In the genomic region with DNA sequence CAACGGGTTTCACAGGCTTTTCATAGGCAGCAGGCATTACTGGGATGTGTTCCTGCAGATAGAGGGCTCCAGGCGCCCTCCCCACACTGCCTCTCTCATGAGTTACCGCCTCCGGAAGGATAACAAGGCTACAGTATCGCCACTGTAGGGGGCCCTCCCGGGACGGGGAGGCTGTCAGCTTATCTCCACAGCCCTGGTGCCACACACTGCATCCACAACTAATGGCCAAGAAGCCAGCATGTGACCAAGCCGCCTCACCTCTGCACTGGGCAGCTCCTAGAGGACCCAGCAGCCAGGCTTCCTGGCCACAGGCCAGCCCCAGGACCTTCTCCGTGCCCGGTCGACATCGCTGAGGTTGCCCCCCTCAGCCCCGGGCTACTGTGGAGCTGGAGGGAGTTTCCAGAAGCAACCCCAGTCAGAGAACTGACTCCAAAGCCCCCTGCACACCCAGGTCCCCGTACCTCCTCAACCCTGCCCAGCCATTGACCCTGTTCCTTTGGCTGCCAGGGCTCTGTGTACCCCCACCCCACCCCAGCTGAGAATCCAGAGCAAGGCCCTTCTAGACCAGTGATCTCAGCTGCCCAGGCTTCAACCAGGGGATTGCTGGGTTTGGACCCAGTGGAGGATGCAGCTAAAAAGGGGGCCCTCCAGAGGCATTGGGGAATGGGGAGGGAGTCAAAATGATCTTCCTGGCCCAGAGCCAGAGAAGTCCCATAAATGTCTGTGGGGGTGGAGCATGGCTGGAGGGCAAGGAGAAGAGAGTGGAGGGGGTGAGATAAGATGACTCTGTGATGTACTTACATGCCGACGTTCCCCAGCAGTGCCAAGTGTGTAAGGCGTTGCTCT, we compare ENCODE assay signal across 1 cellular context.
TF ChIP-seq lines count a peak whose summit lies in the region.

No MANE protein-coding gene starts in this region.

TF ChIP-seq in K562, 482 proteins besides CTCF, POLR2A, EP300 and RAD21 (continued from another document and continues in another):
- TF ChIP-seq, protein P1, sequence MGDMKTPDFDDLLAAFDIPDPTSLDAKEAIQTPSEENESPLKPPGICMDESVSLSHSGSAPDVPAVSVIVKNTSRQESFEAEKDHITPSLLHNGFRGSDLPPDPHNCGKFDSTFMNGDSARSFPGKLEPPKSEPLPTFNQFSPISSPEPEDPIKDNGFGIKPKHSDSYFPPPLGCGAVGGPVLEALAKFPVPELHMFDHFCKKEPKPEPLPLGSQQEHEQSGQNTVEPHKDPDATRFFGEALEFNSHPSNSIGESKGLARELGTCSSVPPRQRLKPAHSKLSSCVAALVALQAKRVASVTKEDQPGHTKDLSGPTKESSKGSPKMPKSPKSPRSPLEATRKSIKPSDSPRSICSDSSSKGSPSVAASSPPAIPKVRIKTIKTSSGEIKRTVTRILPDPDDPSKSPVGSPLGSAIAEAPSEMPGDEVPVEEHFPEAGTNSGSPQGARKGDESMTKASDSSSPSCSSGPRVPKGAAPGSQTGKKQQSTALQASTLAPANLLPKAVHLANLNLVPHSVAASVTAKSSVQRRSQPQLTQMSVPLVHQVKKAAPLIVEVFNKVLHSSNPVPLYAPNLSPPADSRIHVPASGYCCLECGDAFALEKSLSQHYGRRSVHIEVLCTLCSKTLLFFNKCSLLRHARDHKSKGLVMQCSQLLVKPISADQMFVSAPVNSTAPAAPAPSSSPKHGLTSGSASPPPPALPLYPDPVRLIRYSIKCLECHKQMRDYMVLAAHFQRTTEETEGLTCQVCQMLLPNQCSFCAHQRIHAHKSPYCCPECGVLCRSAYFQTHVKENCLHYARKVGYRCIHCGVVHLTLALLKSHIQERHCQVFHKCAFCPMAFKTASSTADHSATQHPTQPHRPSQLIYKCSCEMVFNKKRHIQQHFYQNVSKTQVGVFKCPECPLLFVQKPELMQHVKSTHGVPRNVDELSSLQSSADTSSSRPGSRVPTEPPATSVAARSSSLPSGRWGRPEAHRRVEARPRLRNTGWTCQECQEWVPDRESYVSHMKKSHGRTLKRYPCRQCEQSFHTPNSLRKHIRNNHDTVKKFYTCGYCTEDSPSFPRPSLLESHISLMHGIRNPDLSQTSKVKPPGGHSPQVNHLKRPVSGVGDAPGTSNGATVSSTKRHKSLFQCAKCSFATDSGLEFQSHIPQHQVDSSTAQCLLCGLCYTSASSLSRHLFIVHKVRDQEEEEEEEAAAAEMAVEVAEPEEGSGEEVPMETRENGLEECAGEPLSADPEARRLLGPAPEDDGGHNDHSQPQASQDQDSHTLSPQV (IDR thresholded peaks at IDR 0.05), result peak; percentile 97
- TF ChIP-seq SLC30A9 (CRISPR knock-in tag; IDR thresholded peaks at IDR 0.05) (no peak), ZKSCAN3 (CRISPR knock-in tag; IDR thresholded peaks at IDR 0.05) (no peak), NCOA6 (IDR thresholded peaks at IDR 0.05) (no peak), C11orf30 (IDR thresholded peaks at IDR 0.05; ENCODE audit: low read depth) (no peak), NCOA4 (IDR thresholded peaks at IDR 0.05; ENCODE audit: partially characterized antibody) (no peak), ZNF717 (CRISPR knock-in tag; IDR thresholded peaks at IDR 0.05) (no peak), POLR2G (IDR thresholded peaks at IDR 0.05; ENCODE audit: low read depth, low read length) (peak; percentile 90), NFE2L1 (tag; IDR thresholded peaks at IDR 0.05; ENCODE audit: borderline replicate concordance, low read depth) (no peak), MYBL2 (IDR thresholded peaks at IDR 0.05; ENCODE audit: low read depth) (no peak), MYBL2 (CRISPR knock-in tag; IDR thresholded peaks at IDR 0.05; ENCODE audit: borderline replicate concordance) (no peak), BRD9 (IDR thresholded peaks at IDR 0.05; ENCODE audit: low read depth, partially characterized antibody) (peak; percentile 43), TEAD4 (IDR thresholded peaks at IDR 0.05; ENCODE audit: low read length) (peak; percentile 85), TEAD4 (CRISPR knock-in tag; IDR thresholded peaks at IDR 0.05; ENCODE audit: borderline replicate concordance) (no peak), ZNF586 (CRISPR knock-in tag; conservative IDR thresholded peaks at IDR 0.05) (no peak), TBL1XR1 (IDR thresholded peaks at IDR 0.05; ENCODE audit: low read length in 2 of 2) (peak; percentile 90), GATAD2A (IDR thresholded peaks at IDR 0.05) (peak; percentile 96), CREB1 (IDR thresholded peaks at IDR 0.05) (peak; percentile 73), CREB1 (CRISPR knock-in tag; IDR thresholded peaks at IDR 0.05) (peak; percentile 46; the same call in 1 of the 2 replicates)
- TF ChIP-seq, protein P2, sequence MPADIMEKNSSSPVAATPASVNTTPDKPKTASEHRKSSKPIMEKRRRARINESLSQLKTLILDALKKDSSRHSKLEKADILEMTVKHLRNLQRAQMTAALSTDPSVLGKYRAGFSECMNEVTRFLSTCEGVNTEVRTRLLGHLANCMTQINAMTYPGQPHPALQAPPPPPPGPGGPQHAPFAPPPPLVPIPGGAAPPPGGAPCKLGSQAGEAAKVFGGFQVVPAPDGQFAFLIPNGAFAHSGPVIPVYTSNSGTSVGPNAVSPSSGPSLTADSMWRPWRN (IDR thresholded peaks at IDR 0.05; ENCODE audit: low read depth), result no peak
- TF ChIP-seq, protein P3, sequence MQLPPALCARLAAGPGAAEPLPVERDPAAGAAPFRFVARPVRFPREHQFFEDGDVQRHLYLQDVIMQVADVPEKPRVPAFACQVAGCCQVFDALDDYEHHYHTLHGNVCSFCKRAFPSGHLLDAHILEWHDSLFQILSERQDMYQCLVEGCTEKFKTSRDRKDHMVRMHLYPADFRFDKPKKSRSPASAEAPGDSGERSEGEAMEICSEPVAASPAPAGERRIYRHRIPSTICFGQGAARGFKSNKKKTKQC (CRISPR knock-in tag; IDR thresholded peaks at IDR 0.05), result peak; percentile 40; the same call in 1 of the 2 replicates
- TF ChIP-seq, protein P4, sequence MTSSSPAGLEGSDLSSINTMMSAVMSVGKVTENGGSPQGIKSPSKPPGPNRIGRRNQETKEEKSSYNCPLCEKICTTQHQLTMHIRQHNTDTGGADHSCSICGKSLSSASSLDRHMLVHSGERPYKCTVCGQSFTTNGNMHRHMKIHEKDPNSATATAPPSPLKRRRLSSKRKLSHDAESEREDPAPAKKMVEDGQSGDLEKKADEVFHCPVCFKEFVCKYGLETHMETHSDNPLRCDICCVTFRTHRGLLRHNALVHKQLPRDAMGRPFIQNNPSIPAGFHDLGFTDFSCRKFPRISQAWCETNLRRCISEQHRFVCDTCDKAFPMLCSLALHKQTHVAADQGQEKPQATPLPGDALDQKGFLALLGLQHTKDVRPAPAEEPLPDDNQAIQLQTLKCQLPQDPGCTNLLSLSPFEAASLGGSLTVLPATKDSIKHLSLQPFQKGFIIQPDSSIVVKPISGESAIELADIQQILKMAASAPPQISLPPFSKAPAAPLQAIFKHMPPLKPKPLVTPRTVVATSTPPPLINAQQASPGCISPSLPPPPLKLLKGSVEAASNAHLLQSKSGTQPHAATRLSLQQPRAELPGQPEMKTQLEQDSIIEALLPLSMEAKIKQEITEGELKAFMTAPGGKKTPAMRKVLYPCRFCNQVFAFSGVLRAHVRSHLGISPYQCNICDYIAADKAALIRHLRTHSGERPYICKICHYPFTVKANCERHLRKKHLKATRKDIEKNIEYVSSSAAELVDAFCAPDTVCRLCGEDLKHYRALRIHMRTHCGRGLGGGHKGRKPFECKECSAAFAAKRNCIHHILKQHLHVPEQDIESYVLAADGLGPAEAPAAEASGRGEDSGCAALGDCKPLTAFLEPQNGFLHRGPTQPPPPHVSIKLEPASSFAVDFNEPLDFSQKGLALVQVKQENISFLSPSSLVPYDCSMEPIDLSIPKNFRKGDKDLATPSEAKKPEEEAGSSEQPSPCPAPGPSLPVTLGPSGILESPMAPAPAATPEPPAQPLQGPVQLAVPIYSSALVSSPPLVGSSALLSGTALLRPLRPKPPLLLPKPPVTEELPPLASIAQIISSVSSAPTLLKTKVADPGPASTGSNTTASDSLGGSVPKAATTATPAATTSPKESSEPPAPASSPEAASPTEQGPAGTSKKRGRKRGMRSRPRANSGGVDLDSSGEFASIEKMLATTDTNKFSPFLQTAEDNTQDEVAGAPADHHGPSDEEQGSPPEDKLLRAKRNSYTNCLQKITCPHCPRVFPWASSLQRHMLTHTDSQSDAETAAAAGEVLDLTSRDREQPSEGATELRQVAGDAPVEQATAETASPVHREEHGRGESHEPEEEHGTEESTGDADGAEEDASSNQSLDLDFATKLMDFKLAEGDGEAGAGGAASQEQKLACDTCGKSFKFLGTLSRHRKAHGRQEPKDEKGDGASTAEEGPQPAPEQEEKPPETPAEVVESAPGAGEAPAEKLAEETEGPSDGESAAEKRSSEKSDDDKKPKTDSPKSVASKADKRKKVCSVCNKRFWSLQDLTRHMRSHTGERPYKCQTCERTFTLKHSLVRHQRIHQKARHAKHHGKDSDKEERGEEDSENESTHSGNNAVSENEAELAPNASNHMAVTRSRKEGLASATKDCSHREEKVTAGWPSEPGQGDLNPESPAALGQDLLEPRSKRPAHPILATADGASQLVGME (CRISPR knock-in tag; IDR thresholded peaks at IDR 0.05), result peak; percentile 92
- TF ChIP-seq, protein P5, sequence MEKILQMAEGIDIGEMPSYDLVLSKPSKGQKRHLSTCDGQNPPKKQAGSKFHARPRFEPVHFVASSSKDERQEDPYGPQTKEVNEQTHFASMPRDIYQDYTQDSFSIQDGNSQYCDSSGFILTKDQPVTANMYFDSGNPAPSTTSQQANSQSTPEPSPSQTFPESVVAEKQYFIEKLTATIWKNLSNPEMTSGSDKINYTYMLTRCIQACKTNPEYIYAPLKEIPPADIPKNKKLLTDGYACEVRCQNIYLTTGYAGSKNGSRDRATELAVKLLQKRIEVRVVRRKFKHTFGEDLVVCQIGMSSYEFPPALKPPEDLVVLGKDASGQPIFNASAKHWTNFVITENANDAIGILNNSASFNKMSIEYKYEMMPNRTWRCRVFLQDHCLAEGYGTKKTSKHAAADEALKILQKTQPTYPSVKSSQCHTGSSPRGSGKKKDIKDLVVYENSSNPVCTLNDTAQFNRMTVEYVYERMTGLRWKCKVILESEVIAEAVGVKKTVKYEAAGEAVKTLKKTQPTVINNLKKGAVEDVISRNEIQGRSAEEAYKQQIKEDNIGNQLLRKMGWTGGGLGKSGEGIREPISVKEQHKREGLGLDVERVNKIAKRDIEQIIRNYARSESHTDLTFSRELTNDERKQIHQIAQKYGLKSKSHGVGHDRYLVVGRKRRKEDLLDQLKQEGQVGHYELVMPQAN (IDR thresholded peaks at IDR 0.05; ENCODE audit: borderline replicate concordance), result no peak
- TF ChIP-seq, protein P6, sequence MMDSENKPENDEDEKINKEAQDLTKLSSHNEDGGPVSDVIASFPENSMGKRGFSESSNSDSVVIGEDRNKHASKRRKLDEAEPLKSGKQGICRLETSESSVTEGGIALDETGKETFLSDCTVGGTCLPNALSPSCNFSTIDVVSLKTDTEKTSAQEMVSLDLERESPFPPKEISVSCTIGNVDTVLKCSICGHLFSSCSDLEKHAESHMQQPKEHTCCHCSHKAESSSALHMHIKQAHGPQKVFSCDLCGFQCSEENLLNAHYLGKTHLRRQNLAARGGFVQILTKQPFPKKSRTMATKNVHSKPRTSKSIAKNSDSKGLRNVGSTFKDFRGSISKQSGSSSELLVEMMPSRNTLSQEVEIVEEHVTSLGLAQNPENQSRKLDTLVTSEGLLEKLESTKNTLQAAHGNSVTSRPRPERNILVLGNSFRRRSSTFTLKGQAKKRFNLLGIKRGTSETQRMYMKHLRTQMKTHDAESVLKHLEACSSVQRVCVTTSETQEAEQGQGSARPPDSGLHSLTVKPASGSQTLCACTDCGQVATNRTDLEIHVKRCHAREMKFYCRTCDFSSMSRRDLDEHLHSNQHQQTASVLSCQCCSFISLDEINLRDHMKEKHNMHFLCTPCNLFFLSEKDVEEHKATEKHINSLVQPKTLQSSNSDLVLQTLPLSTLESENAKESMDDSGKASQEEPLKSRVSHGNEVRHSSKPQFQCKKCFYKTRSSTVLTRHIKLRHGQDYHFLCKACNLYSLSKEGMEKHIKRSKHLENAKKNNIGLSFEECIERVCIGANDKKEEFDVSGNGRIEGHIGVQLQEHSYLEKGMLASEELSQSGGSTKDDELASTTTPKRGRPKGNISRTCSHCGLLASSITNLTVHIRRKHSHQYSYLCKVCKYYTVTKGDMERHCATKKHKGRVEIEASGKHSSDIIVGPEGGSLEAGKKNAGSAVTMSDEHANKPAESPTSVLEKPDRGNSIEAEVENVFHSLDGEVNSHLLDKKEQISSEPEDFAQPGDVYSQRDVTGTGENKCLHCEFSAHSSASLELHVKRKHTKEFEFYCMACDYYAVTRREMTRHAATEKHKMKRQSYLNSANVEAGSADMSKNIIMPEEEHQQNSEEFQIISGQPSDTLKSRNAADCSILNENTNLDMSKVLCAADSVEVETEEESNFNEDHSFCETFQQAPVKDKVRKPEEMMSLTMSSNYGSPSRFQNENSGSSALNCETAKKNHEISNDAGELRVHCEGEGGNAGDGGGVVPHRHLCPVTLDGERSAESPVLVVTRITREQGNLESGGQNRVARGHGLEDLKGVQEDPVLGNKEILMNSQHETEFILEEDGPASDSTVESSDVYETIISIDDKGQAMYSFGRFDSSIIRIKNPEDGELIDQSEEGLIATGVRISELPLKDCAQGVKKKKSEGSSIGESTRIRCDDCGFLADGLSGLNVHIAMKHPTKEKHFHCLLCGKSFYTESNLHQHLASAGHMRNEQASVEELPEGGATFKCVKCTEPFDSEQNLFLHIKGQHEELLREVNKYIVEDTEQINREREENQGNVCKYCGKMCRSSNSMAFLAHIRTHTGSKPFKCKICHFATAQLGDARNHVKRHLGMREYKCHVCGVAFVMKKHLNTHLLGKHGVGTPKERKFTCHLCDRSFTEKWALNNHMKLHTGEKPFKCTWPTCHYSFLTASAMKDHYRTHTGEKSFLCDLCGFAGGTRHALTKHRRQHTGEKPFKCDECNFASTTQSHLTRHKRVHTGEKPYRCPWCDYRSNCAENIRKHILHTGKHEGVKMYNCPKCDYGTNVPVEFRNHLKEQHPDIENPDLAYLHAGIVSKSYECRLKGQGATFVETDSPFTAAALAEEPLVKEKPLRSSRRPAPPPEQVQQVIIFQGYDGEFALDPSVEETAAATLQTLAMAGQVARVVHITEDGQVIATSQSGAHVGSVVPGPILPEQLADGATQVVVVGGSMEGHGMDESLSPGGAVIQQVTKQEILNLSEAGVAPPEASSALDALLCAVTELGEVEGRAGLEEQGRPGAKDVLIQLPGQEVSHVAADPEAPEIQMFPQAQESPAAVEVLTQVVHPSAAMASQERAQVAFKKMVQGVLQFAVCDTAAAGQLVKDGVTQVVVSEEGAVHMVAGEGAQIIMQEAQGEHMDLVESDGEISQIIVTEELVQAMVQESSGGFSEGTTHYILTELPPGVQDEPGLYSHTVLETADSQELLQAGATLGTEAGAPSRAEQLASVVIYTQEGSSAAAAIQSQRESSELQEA (IDR thresholded peaks at IDR 0.05; ENCODE audit: low read depth), result no peak
- TF ChIP-seq, protein P7, sequence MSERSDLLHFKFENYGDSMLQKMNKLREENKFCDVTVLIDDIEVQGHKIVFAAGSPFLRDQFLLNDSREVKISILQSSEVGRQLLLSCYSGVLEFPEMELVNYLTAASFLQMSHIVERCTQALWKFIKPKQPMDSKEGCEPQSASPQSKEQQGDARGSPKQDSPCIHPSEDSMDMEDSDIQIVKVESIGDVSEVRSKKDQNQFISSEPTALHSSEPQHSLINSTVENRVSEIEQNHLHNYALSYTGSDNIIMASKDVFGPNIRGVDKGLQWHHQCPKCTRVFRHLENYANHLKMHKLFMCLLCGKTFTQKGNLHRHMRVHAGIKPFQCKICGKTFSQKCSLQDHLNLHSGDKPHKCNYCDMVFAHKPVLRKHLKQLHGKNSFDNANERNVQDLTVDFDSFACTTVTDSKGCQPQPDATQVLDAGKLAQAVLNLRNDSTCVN (CRISPR knock-in tag; IDR thresholded peaks at IDR 0.05), result no peak
- TF ChIP-seq, protein P8, sequence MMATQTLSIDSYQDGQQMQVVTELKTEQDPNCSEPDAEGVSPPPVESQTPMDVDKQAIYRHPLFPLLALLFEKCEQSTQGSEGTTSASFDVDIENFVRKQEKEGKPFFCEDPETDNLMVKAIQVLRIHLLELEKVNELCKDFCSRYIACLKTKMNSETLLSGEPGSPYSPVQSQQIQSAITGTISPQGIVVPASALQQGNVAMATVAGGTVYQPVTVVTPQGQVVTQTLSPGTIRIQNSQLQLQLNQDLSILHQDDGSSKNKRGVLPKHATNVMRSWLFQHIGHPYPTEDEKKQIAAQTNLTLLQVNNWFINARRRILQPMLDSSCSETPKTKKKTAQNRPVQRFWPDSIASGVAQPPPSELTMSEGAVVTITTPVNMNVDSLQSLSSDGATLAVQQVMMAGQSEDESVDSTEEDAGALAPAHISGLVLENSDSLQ (IDR thresholded peaks at IDR 0.05), result peak; percentile 85
